ENCODE assay signal across 15 cellular contexts in genomic region chr20:60104980-60105379, GRCh38.
DNase-seq lines count a peak whose midpoint lies in the region; ATAC-seq and TF ChIP-seq lines count a peak whose summit lies in the region.
"Had no signal": no experiment of that assay in that cellular context is flagged by ENCODE, and none has a peak within 500 bp of the region (broad histone marks: within the 10 kb centered on the region; RNA-seq: fewer than 3 reads in every experiment).

No MANE protein-coding gene starts in this region.

- no peak for TF ChIP-seq CTCF in DND-41 (IDR thresholded peaks at IDR 0.05; ENCODE audit: borderline replicate concordance, extremely low read depth, low read length, poor library complexity, severe bottlenecking)
- TF ChIP-seq CTCF in HL-60 (IDR thresholded peaks at IDR 0.05; ENCODE audit: insufficient read depth, low read length), result no peak
- TF ChIP-seq CTCF in endodermal cell (conservative IDR thresholded peaks at IDR 0.05), result no peak
- TF ChIP-seq CTCF in neural crest cell (conservative IDR thresholded peaks at IDR 0.05), result no peak

- DNase-seq in DND-41 (no peak), HL-60 (ENCODE audit: low read depth in 1 of 2, low spot score in 1 of 2) (no peak), endodermal cell (peak; percentile 83), neural crest cell (ENCODE audit: low read depth, low spot score) (no peak), ACHN (no peak), immature natural killer cell (no peak), putamen (ENCODE audit: low spot score) (no peak)
- DNase-seq in activated T-cell treated with anti-CD3 and anti-CD28 coated beads, Interleukin-2, amount 50 U/mL, for 72 hours, result no peak
- DNase-seq: COR-L47, DMS153, HFFc6, KG1, NCI-H1417 treated with DMSO at 0.1 percent for 48 hours, NCI-H2029 had no signal

- H3K27ac Mint-ChIP-seq in endodermal cell, result no peak overlapping the region
- peak overlapping the region; percentile 83 for H3K27ac Mint-ChIP-seq in neural crest cell (ENCODE audit: unreplicated experiment)
- H3K27ac Mint-ChIP-seq in activated T-cell treated with anti-CD3 and anti-CD28 coated beads, Interleukin-2, amount 50 U/mL, for 72 hours, result no peak overlapping the region
- H3K27ac Mint-ChIP-seq in immature natural killer cell, result no peak overlapping the region
- H3K27ac Mint-ChIP-seq: HFFc6 had no signal

- H4K20me1 ChIP-seq in DND-41 (ENCODE audit: insufficient read depth, low read length), result peaks cover 38% of the 10 kb centered on the region; the same call in 1 of the 2 replicates

- in situ Hi-C loops in ACHN (cut with HindIII; ENCODE audit: low pct_ligation_motif_present, low pct_unique_long_range_greater_than_20kb, low sequenced_read_pairs), result no loop called here

- H3K79me2 ChIP-seq in DND-41 (ENCODE audit: insufficient read depth, low read length), result peaks cover 44% of the 10 kb centered on the region

- H3K4me1 ChIP-seq in DND-41 (ENCODE audit: insufficient read depth, low read length) (peaks cover 17% of the 10 kb centered on the region), endodermal cell (ENCODE audit: control insufficient read depth, insufficient read depth, low read length) (no peaks in the 10 kb centered on the region)

- H3K4me3 Mint-ChIP-seq in endodermal cell, result no peak overlapping the region
- H3K4me3 Mint-ChIP-seq in neural crest cell, result no peak overlapping the region
- H3K4me3 Mint-ChIP-seq in activated T-cell treated with anti-CD3 and anti-CD28 coated beads, Interleukin-2, amount 50 U/mL, for 72 hours, result no peak overlapping the region
- H3K4me3 Mint-ChIP-seq in immature natural killer cell, result no peak overlapping the region
- H3K4me3 Mint-ChIP-seq: HFFc6 had no signal

- H3K9me3 ChIP-seq in DND-41 (ENCODE audit: insufficient read depth, low read length, severe bottlenecking), result no peaks in the 10 kb centered on the region
- H3K9me3 ChIP-seq in endodermal cell (ENCODE audit: control insufficient read depth, low read length), result no peaks in the 10 kb centered on the region

- H3K27me3 Mint-ChIP-seq in endodermal cell (ENCODE audit: insufficient read depth), result peaks cover 53% of the 10 kb centered on the region
- H3K27me3 Mint-ChIP-seq in neural crest cell (ENCODE audit: low read depth), result peaks cover 3% of the 10 kb centered on the region
- H3K27me3 Mint-ChIP-seq in activated T-cell treated with anti-CD3 and anti-CD28 coated beads, Interleukin-2, amount 50 U/mL, for 72 hours (ENCODE audit: low read depth), result peaks cover 7% of the 10 kb centered on the region
- peaks cover 0 to 4% (median 0%) of the 10 kb centered on the region in 3 donors for H3K27me3 Mint-ChIP-seq in immature natural killer cell (ENCODE audit: low read depth in 3 of 3)

- H3K4me2 ChIP-seq in DND-41 (ENCODE audit: insufficient read depth, low read length), result no peak overlapping the region

- H3K4me1 Mint-ChIP-seq in endodermal cell (peaks cover 10% of the 10 kb centered on the region), neural crest cell (peaks cover 14% of the 10 kb centered on the region), immature natural killer cell (peaks cover 16 to 22% of the 10 kb centered on the region in 2 donors)
- peaks cover 6% of the 10 kb centered on the region for H3K4me1 Mint-ChIP-seq in activated T-cell treated with anti-CD3 and anti-CD28 coated beads, Interleukin-2, amount 50 U/mL, for 72 hours (ENCODE audit: low read depth)

- H3K9me3 Mint-ChIP-seq in endodermal cell (no peaks in the 10 kb centered on the region), neural crest cell (peaks cover 2% of the 10 kb centered on the region), immature natural killer cell (no peaks in the 10 kb centered on the region)
- H3K9me3 Mint-ChIP-seq in activated T-cell treated with anti-CD3 and anti-CD28 coated beads, Interleukin-2, amount 50 U/mL, for 72 hours, result no peaks in the 10 kb centered on the region
- H3K9me3 Mint-ChIP-seq: HFFc6 had no signal

- no peak overlapping the region for H3K9ac ChIP-seq in DND-41 (ENCODE audit: low read depth, low read length)
- no peak overlapping the region for H3K9ac ChIP-seq in endodermal cell (ENCODE audit: extremely low read depth, low read length, poor library complexity, severe bottlenecking)

- H3K27me3 ChIP-seq in DND-41 (ENCODE audit: insufficient read depth, low read length, poor library complexity) (no peaks in the 10 kb centered on the region), HL-60 (ENCODE audit: insufficient read depth, poor library complexity, severe bottlenecking) (no peaks in the 10 kb centered on the region), endodermal cell (ENCODE audit: control insufficient read depth, insufficient read depth, low read length, poor library complexity, severe bottlenecking) (no peaks in the 10 kb centered on the region)

- peak overlapping the region; percentile 18; the same call in 1 of the 2 replicates for H3K27ac ChIP-seq in DND-41 (ENCODE audit: low read length)
- peak overlapping the region; percentile 67 for H3K27ac ChIP-seq in HL-60 (replicated peaks)
- no peak overlapping the region for H3K27ac ChIP-seq in endodermal cell (ENCODE audit: low read depth, low read length)

- H3K36me3 Mint-ChIP-seq in endodermal cell (ENCODE audit: low read depth) (no peaks in the 10 kb centered on the region), neural crest cell (ENCODE audit: low read depth) (no peaks in the 10 kb centered on the region), immature natural killer cell (peaks cover 17 to 50% (median 38%) of the 10 kb centered on the region in 3 donors)
- H3K36me3 Mint-ChIP-seq in activated T-cell treated with anti-CD3 and anti-CD28 coated beads, Interleukin-2, amount 50 U/mL, for 72 hours (ENCODE audit: insufficient read depth in 2 of 2), result no peaks in the 10 kb centered on the region

- WGBS in endodermal cell (ENCODE audit: insufficient coverage in 1 of 2, insufficient read length in 1 of 2), 2 experiments, result 23 to 26% methylated on average over 4 of the region's 4 CpGs

- H3K36me3 ChIP-seq in DND-41 (ENCODE audit: insufficient read depth, low read length) (peaks cover 61% of the 10 kb centered on the region), endodermal cell (ENCODE audit: control insufficient read depth, insufficient read depth, low read length) (no peaks in the 10 kb centered on the region)

- H2AFZ ChIP-seq in DND-41 (ENCODE audit: low read depth, low read length), result no peak overlapping the region

- ATAC-seq in DND-41 (ENCODE audit: insufficient read depth, low read depth), result no peak
- ATAC-seq in activated T-cell treated with anti-CD3 and anti-CD28 coated beads, Interleukin-2, amount 50 U/mL, for 72 hours (replicated peaks in 1 of 2), result no peak
- ATAC-seq: GM12878 had no signal

- H3K4me3 ChIP-seq in DND-41 (ENCODE audit: low read depth in 1 of 2, low read length in 2 of 2), result no peak overlapping the region
- no peak overlapping the region for H3K4me3 ChIP-seq in HL-60 (replicated peaks; ENCODE audit: insufficient read depth, low read length)
- H3K4me3 ChIP-seq in endodermal cell (ENCODE audit: low read length), result no peak overlapping the region
- H3K4me3 ChIP-seq: GM12878 had no signal
